In the genomic region with DNA sequence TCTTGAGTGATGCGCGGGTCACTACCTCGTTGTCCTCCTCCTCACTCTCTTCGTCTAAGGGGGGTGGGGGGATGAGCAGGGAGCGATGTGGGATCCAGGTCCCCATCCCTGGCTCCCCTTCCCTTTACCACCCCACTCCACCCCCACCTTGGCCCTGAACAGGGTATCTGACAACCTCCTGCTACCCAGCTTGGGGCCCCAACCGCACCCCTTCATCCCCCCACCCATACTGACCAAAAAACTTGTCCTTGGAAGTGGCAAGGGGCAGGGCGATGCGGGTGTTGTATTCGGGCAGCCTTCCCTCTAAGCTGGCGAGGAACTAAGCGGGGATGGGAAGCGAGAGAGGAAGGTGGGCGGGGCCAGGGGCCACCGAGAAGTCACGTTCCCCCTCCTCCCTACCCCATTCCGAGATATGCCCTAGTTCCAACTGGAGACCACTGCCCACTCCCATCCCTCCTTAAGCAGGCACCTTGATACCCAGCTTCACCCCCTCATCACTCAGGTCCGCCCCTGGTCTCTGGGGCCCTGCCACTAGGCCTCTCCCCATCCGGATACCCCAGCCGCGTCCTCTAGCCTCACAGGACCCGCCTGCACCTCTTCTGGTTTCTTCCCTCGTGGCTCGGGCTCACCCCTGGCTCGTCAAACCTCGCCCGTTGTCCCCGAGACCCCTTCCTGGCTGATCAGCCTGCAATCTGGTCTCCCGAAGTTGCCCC, we compare ENCODE assay signal across 6 cellular contexts. TPM values are rescaled to one million over a fixed set of nuclear protein-coding genes. Genes with fewer than 3 reads are reported as not detected.
A peak's percentile ranks its signal among the peaks of the same experiment; 100 is the strongest.
DNase-seq lines count a peak whose midpoint lies in the region; ATAC-seq and TF ChIP-seq lines count a peak whose summit lies in the region.

No MANE protein-coding gene starts in this region.

- ATAC-seq in heart right ventricle, result peak in 5 of 8 donors; percentile 17 to 37 (median 26)
- no peak for ATAC-seq in HG03469 (IDR thresholded peaks at IDR 0.05; ENCODE audit: unreplicated experiment)

- H3K27ac ChIP-seq in heart right ventricle (peak overlapping the region; percentile 21 to 82 (median 66)), substantia nigra (ENCODE audit: low read depth, low read length, poor library complexity, severe bottlenecking) (peak overlapping the region; percentile 55)

- no peak for TF ChIP-seq CTCF in heart right ventricle (IDR thresholded peaks at IDR 0.05)

- peak overlapping the region; percentile 21 to 50 (median 44) for H3K4me3 ChIP-seq in heart right ventricle

- H3K4me1 ChIP-seq in heart right ventricle, result peaks cover 12 to 53% (median 37%) of the 10 kb centered on the region in 9 donors

- peaks cover 10 to 82% (median 76%) of the 10 kb centered on the region in 7 donors for H3K27me3 ChIP-seq in heart right ventricle

- WGBS in heart right ventricle, 2 donors, result 12 to 14% methylated on average over 28 of the region's 28 CpGs

- H3K36me3 ChIP-seq in heart right ventricle, result no peaks in the 10 kb centered on the region

- peak; percentile 21 for DNase-seq in NCI-H345 (lab: John Stamatoyannopoulos, UW)
- no peak for DNase-seq in NCI-H345 treated with DMSO at 0.1 percent for 48 hours (lab: John Stamatoyannopoulos, UW; ENCODE audit: unreplicated experiment)
- DNase-seq in heart right ventricle, result peak; percentile 37 to 54
- peak in 16 of 49 donors; percentile 6 to 45 (median 20) for DNase-seq in substantia nigra (lab: John Stamatoyannopoulos, UW)
- no peak for DNase-seq in HUDEP-2 (lab: John Stamatoyannopoulos, UW; ENCODE audit: unreplicated experiment in 76 of 76)

- no peaks in the 10 kb centered on the region for H3K9me3 ChIP-seq in heart right ventricle

- intact Hi-C loops in heart right ventricle (cut with DNase I), result loop anchor here in 1 of 10 donors (5.0 kb wide), 1 partner anchor 39 kb away; a partner anchor contains a TSS

RNA-seq across cellular contexts. Expression of a gene that starts 1.9 kb away (rescaled TPM):
- 10 to 100 TPM in 2 of 10 donors, 1 to 10 TPM in 8; 1.2 to 14.4 (median 3.2) TPM for total RNA-seq in heart right ventricle
- polyA plus RNA-seq in heart right ventricle, result 10 to 100 TPM in 1 of 2 donors, 1 to 10 TPM in 1; 5.2 to 37.5 TPM

RNA-seq across cellular contexts. Expression of a gene that starts 13.9 kb away (rescaled TPM):
- under 1 TPM in 9 of 10 donors, not detected in 1; 0.17 to 0.64 (median 0.34) TPM for total RNA-seq in heart right ventricle
- polyA plus RNA-seq in heart right ventricle, result 1 to 10 TPM in 1 of 2 donors, under 1 TPM in 1; 0.83 to 2.2 TPM

RNA-seq across cellular contexts. Expression of a gene that starts 14.4 kb away (rescaled TPM):
- total RNA-seq in heart right ventricle, result 100 to 1,000 TPM; 106 to 177 (median 123) TPM
- polyA plus RNA-seq in heart right ventricle, result 10 to 100 TPM; 84.3 to 96.9 TPM

RNA-seq across cellular contexts. Expression of a gene that starts 36.9 kb away (rescaled TPM):
- total RNA-seq in heart right ventricle, result 1 to 10 TPM; 3.8 to 9.1 (median 4.7) TPM
- polyA plus RNA-seq in heart right ventricle, result 10 to 100 TPM in 1 of 2 donors, 1 to 10 TPM in 1; 6.2 to 14.7 TPM

RNA-seq across cellular contexts. Expression of a gene that starts 46.6 kb away (rescaled TPM):
- 1 to 10 TPM in 8 of 10 donors, under 1 TPM in 2; 0.53 to 2.1 (median 1.6) TPM for total RNA-seq in heart right ventricle
- 1 to 10 TPM; 2.1 to 3.1 TPM for polyA plus RNA-seq in heart right ventricle

Comparison
In these comparisons a context has a peak if more than half of its experiments do, and no peak if none do; other contexts are left out.
1. DNase-seq: peak in NCI-H345 (single experiment) and heart right ventricle (2 of 2); none in NCI-H345 treated with DMSO at 0.1 percent for 48 hours (single experiment) and HUDEP-2 (0 of 76).